In genomic region chr5:69491838-69492390, GRCh38 we compare ENCODE assay signal across 1 cellular context.
TF ChIP-seq lines count a peak whose summit lies in the region.

No MANE protein-coding gene starts in this region.

TF ChIP-seq in SK-N-SH treated with all-trans-retinoic acid at 6 μM for 48 hours, 23 proteins besides CTCF, POLR2A, EP300 and RAD21 (continued from another document):
- TF ChIP-seq POU6F1 (CRISPR knock-in tag; IDR thresholded peaks at IDR 0.05; ENCODE audit: borderline replicate concordance, low read depth) (no peak), CSRNP3 (CRISPR knock-in tag; IDR thresholded peaks at IDR 0.05) (no peak), ZNF70 (CRISPR knock-in tag; IDR thresholded peaks at IDR 0.05) (no peak), ZNF565 (CRISPR knock-in tag; conservative IDR thresholded peaks at IDR 0.05; ENCODE audit: low read depth) (no peak), RARB (CRISPR knock-in tag; IDR thresholded peaks at IDR 0.05) (no peak)
